10 cellular contexts compared by ENCODE assay signal in the genomic region with DNA sequence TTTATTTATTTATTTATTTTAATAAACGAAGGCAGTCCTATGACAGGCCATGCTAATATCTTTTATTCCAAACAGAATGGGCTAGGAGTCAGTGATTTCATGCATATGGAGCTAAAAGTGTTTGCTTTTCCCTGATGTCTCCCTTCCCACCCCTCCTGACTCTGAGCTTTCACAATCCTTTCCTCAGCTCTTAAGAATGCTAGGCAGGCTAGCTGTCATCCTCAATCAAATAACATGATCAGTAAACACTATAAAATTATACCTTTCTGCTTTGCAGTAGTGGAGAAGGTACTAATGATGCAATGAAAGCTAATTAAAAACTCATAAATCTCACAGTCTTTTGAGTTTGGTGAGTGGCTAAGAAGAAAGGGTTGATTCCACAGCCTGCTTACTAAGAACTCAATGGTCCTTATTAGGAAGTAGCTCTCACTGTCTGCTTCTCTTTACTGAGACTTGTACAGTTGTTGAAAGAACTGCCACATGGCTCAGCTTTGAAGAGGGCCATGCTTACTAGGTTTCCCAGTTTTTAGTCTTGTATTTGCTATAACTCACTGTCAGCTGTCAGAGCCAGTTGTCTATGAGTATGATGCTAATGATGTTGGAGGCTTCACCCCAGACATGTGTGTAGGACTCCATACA.
DNase-seq lines count a peak whose midpoint lies in the region; ATAC-seq and TF ChIP-seq lines count a peak whose summit lies in the region.
"Had no signal": no experiment of that assay in that cellular context is flagged by ENCODE, and none has a peak within 500 bp of the region (broad histone marks: within the 10 kb centered on the region; RNA-seq: fewer than 3 reads in every experiment).

No MANE protein-coding gene starts in this region.

- H3K9me3 ChIP-seq in HEK293 (ENCODE audit: control insufficient read depth, insufficient read depth, low read depth, low read length) (no peaks in the 10 kb centered on the region), suprapubic skin (no peaks in the 10 kb centered on the region), heart left ventricle (peaks cover 0 to under 1% (median 0%) of the 10 kb centered on the region in 12 donors)

- H3K27me3 ChIP-seq in suprapubic skin (no peaks in the 10 kb centered on the region), heart left ventricle (no peaks in the 10 kb centered on the region)

- CTCF ChIA-PET in HEK293 (lab: Yijun Ruan, JAX) = interaction anchor here (0.6 to 0.9 kb wide), 3 partner anchors 59 to 250 kb away, joined by 3 to 5 read pairs (median 4); no protein-coding TSS in a partner anchor

- DNase-seq in NCI-H774 (lab: John Stamatoyannopoulos, UW) = peak; percentile 25
- DNase-seq in fibroblast of peridontal ligament (ENCODE audit: extremely low read depth) = peak; percentile 90
- DNase-seq in suprapubic skin (ENCODE audit: low spot score in 2 of 2) = no peak
- DNase-seq in heart left ventricle = no peak
- DNase-seq in T-helper 2 cell = no peak
- no peak for DNase-seq in GM19240 (ENCODE audit: insufficient read length, low spot score)
- DNase-seq: activated CD4-positive, alpha-beta T cell treated with anti-CD3 and anti-CD28 coated beads for 4 hours; islet precursor cell; posterior cingulate gyrus had no signal

- peaks cover 15% of the 10 kb centered on the region for H3K4me1 ChIP-seq in HEK293 (ENCODE audit: control insufficient read depth, insufficient read depth, low read length)
- peaks cover 8% of the 10 kb centered on the region for H3K4me1 ChIP-seq in suprapubic skin
- peaks cover 0 to 21% (median 7%) of the 10 kb centered on the region in 12 donors for H3K4me1 ChIP-seq in heart left ventricle

- TF ChIP-seq POLR2A in suprapubic skin (IDR thresholded peaks at IDR 0.05) (no peak), heart left ventricle (IDR thresholded peaks at IDR 0.05) (no peak)

- POLR2A ChIA-PET in HEK293 (lab: Yijun Ruan, JAX) = interaction anchor here (0.5 to 0.6 kb wide), 3 partner anchors 12 to 54 kb away, joined by 3 to 6 read pairs (median 6); no protein-coding TSS in a partner anchor

- 70% methylated on average over 1 of the region's 1 CpG for WGBS in suprapubic skin
- 72 to 92% (median 87%) methylated on average over 1 of the region's 1 CpG for WGBS in heart left ventricle, 4 donors

- TF ChIP-seq CTCF in HEK293 (tag by site-specific recombination; IDR thresholded peaks at IDR 0.05) (no peak), suprapubic skin (IDR thresholded peaks at IDR 0.05) (no peak), heart left ventricle (IDR thresholded peaks at IDR 0.05) (no peak)

- no peaks in the 10 kb centered on the region for H3K36me3 ChIP-seq in HEK293 (ENCODE audit: control insufficient read depth in 2 of 2, insufficient read depth in 1 of 2, low read length in 2 of 2)
- no peaks in the 10 kb centered on the region for H3K36me3 ChIP-seq in suprapubic skin
- no peaks in the 10 kb centered on the region for H3K36me3 ChIP-seq in heart left ventricle

- H3K4me3 ChIP-seq in HEK293 (ENCODE audit: low read depth, low read length) (no peak overlapping the region), suprapubic skin (no peak overlapping the region), heart left ventricle (no peak overlapping the region)

- peak overlapping the region; percentile 22; the same call in 1 of the 2 replicates for H3K27ac ChIP-seq in HEK293 (ENCODE audit: extremely low read depth, low read depth, low read length)
- peak overlapping the region; percentile 16 for H3K27ac ChIP-seq in suprapubic skin
- no peak overlapping the region for H3K27ac ChIP-seq in heart left ventricle

- no peak for ATAC-seq in heart left ventricle

- intact Hi-C loops in heart left ventricle (cut with DNase I) = no loop called here

- TF ChIP-seq EP300 in suprapubic skin (IDR thresholded peaks at IDR 0.05) = no peak

TF ChIP-seq in HEK293, 187 proteins besides CTCF, POLR2A, EP300 and RAD21 (continues in another document):
- no peak for TF ChIP-seq HOXC10 (CRISPR knock-in tag; IDR thresholded peaks at IDR 0.05)
- peak; percentile 30; the same call in 1 of the 2 replicates for TF ChIP-seq ZNF394 (tag by site-specific recombination; IDR thresholded peaks at IDR 0.05; ENCODE audit: borderline replicate concordance)
- TF ChIP-seq ZSCAN30 (tag by site-specific recombination; IDR thresholded peaks at IDR 0.05) = no peak
- TF ChIP-seq, protein P1, sequence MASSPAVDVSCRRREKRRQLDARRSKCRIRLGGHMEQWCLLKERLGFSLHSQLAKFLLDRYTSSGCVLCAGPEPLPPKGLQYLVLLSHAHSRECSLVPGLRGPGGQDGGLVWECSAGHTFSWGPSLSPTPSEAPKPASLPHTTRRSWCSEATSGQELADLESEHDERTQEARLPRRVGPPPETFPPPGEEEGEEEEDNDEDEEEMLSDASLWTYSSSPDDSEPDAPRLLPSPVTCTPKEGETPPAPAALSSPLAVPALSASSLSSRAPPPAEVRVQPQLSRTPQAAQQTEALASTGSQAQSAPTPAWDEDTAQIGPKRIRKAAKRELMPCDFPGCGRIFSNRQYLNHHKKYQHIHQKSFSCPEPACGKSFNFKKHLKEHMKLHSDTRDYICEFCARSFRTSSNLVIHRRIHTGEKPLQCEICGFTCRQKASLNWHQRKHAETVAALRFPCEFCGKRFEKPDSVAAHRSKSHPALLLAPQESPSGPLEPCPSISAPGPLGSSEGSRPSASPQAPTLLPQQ (tag by site-specific recombination; IDR thresholded peaks at IDR 0.05) = peak; percentile 43; the same call in 1 of the 2 replicates
- TF ChIP-seq ZEB2 (tag by site-specific recombination; IDR thresholded peaks at IDR 0.05) = no peak
- 0 out of 2 replicates have a peak, but pooled peaks have one; percentile 50 for TF ChIP-seq ZNF324 (tag by site-specific recombination; IDR thresholded peaks at IDR 0.05)
- TF ChIP-seq, protein P2, sequence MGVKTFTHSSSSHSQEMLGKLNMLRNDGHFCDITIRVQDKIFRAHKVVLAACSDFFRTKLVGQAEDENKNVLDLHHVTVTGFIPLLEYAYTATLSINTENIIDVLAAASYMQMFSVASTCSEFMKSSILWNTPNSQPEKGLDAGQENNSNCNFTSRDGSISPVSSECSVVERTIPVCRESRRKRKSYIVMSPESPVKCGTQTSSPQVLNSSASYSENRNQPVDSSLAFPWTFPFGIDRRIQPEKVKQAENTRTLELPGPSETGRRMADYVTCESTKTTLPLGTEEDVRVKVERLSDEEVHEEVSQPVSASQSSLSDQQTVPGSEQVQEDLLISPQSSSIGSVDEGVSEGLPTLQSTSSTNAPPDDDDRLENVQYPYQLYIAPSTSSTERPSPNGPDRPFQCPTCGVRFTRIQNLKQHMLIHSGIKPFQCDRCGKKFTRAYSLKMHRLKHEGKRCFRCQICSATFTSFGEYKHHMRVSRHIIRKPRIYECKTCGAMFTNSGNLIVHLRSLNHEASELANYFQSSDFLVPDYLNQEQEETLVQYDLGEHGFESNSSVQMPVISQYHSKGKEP (tag by site-specific recombination; IDR thresholded peaks at IDR 0.05) = 0 out of 2 replicates have a peak, but pooled peaks have one; percentile 24
- TF ChIP-seq GLI2 (tag by site-specific recombination; IDR thresholded peaks at IDR 0.05; ENCODE audit: borderline replicate concordance, low read depth) = peak; percentile 78; the same call in 1 of the 2 replicates
- TF ChIP-seq, protein P3, sequence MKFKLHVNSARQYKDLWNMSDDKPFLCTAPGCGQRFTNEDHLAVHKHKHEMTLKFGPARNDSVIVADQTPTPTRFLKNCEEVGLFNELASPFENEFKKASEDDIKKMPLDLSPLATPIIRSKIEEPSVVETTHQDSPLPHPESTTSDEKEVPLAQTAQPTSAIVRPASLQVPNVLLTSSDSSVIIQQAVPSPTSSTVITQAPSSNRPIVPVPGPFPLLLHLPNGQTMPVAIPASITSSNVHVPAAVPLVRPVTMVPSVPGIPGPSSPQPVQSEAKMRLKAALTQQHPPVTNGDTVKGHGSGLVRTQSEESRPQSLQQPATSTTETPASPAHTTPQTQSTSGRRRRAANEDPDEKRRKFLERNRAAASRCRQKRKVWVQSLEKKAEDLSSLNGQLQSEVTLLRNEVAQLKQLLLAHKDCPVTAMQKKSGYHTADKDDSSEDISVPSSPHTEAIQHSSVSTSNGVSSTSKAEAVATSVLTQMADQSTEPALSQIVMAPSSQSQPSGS (tag by site-specific recombination; IDR thresholded peaks at IDR 0.05; ENCODE audit: low read depth) = peak; percentile 35; the same call in 1 of the 2 replicates
- 0 out of 2 replicates have a peak, but pooled peaks have one; percentile 22 for TF ChIP-seq ZXDB (tag by site-specific recombination; IDR thresholded peaks at IDR 0.05)
- peak; percentile 36; the same call in 1 of the 2 replicates for TF ChIP-seq INSM2 (tag by site-specific recombination; IDR thresholded peaks at IDR 0.05)
- TF ChIP-seq WT1 (tag by site-specific recombination; IDR thresholded peaks at IDR 0.05) = peak; percentile 68
- no peak for TF ChIP-seq ZNF23 (tag by site-specific recombination; IDR thresholded peaks at IDR 0.05; ENCODE audit: borderline replicate concordance)
- 0 out of 2 replicates have a peak, but pooled peaks have one; percentile 17 for TF ChIP-seq ZBTB17 (tag by site-specific recombination; IDR thresholded peaks at IDR 0.05)
- no peak for TF ChIP-seq ZNF843 (tag by site-specific recombination; IDR thresholded peaks at IDR 0.05)
- peak; percentile 50; the same call in 1 of the 2 replicates for TF ChIP-seq ZNF184 (tag by site-specific recombination; IDR thresholded peaks at IDR 0.05)
- peak; percentile 91 for TF ChIP-seq OSR2 (tag by site-specific recombination; IDR thresholded peaks at IDR 0.05)

Comparison
In these comparisons a context has a peak if more than half of its experiments do, and no peak if none do; other contexts are left out.
1. H3K27ac ChIP-seq: peak in HEK293 (single experiment) and suprapubic skin (single experiment); none in heart left ventricle (0 of 12).
2. DNase-seq: peak in NCI-H774 (single experiment) and fibroblast of peridontal ligament (single experiment); none in suprapubic skin (0 of 2), heart left ventricle (0 of 5), T-helper 2 cell (0 of 5) and GM19240 (single experiment).